In the genomic region with DNA sequence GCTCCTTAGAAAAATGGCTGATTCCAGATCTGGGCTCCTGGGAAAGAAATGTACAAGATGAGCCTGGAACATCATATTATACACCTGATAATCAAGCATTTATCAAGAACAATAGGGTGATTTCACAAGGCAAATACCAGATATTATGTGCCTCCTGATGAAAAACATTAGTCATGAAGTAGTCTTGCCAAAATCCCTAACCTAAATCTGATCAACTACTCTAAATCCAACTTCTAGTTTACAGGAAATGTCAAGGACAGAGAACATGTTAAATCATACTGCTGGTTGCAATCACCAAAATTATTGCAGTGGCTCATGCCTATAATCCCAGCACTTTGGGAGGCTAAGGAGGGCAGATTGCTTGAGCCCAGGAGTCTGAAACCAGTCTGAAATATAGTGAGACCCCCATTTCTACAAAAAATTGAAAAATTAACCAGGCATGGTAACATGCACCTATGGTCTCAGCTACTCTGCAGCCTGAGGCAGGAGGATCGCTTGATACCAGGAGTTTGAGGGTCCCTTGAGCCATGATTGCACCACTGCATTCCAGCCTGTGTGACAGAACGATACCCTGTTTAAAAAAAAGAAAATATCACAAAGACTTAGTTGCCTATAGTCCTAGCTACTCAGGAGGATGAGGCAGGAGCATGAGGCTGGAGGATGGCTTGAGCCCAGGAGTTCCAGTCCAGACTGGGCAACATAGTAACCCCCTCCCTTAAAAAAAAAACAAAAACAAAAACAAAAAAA, we compare ENCODE assay signal across 1 cellular context.
TF ChIP-seq lines count a peak whose summit lies in the region.

No MANE protein-coding gene starts in this region.

TF ChIP-seq in HepG2, 621 proteins besides CTCF, POLR2A, EP300 and RAD21 (continued from another document):
- TF ChIP-seq NFE2L1 (CRISPR knock-in tag; IDR thresholded peaks at IDR 0.05; ENCODE audit: borderline replicate concordance) (no peak), TEAD3 (CRISPR knock-in tag; optimal IDR thresholded peaks at IDR 0.05; ENCODE audit: borderline replicate concordance) (peak; percentile 33), SMARCC2 (IDR thresholded peaks at IDR 0.05) (no peak)
TF ChIP-seq in HepG2: peak in this region for 1.
